In the genomic region with DNA sequence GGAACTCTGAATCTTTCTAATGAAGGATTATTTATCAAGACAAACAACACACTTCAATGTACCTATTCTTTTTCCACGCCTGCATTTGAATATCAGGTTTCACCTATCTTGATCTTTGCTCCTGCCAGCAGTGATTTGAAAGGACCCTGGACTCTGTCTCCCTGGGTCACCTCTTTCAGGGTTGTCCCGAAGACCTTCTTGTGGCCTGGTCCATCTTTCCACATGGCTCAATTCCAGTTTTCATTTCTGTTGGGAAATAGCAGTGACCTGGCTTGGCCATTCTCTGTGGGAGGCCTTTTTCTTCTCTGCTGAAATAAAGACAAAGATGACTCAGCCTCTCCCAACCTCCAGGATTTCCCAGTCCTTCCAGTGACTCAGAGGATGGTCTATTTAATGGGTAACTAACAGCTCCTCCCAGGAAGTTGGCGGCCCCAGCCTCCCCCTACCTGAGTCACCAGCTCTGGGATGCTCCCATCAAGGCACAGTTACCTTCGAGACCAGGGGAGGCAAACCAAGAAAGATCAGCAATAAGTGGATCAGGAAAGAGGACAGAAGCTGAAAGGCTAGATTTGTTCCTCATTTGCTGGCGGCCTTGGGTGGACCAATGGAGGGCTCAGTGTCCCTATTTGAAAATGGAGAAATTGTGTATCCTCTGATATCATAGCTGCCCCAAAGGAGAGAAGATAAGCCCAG, we compare ENCODE assay signal across 1 cellular context.
TF ChIP-seq lines count a peak whose summit lies in the region.

No MANE protein-coding gene starts in this region.

TF ChIP-seq in HepG2, 621 proteins besides CTCF, POLR2A, EP300 and RAD21 (continued from another document and continues in another):
- TF ChIP-seq, protein P1, sequence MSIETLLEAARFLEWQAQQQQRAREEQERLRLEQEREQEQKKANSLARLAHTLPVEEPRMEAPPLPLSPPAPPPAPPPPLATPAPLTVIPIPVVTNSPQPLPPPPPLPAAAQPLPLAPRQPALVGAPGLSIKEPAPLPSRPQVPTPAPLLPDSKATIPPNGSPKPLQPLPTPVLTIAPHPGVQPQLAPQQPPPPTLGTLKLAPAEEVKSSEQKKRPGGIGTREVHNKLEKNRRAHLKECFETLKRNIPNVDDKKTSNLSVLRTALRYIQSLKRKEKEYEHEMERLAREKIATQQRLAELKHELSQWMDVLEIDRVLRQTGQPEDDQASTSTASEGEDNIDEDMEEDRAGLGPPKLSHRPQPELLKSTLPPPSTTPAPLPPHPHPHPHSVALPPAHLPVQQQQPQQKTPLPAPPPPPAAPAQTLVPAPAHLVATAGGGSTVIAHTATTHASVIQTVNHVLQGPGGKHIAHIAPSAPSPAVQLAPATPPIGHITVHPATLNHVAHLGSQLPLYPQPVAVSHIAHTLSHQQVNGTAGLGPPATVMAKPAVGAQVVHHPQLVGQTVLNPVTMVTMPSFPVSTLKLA (IDR thresholded peaks at IDR 0.05), result 0 out of 2 replicates have a peak, but pooled peaks have one; percentile 7
- TF ChIP-seq AGO1 (IDR thresholded peaks at IDR 0.05; ENCODE audit: low read depth, low read length, poor library complexity, severe bottlenecking) (no peak), ZFYVE20 (CRISPR knock-in tag; IDR thresholded peaks at IDR 0.05; ENCODE audit: borderline replicate concordance, low read depth) (no peak), PAF1 (CRISPR knock-in tag; IDR thresholded peaks at IDR 0.05) (no peak), ZNF781 (CRISPR knock-in tag; IDR thresholded peaks at IDR 0.05; ENCODE audit: borderline replicate concordance, not compliant biosample characterization) (peak; percentile 82), ZNF441 (CRISPR knock-in tag; IDR thresholded peaks at IDR 0.05; ENCODE audit: borderline replicate concordance) (peak; percentile 69; the same call in 1 of the 2 replicates), ZNF205 (CRISPR knock-in tag; IDR thresholded peaks at IDR 0.05) (peak; percentile 50), CBX1 (IDR thresholded peaks at IDR 0.05; ENCODE audit: low read depth) (peak; percentile 53), ZNF879 (CRISPR knock-in tag; IDR thresholded peaks at IDR 0.05) (no peak), ZNF496 (CRISPR knock-in tag; IDR thresholded peaks at IDR 0.05; ENCODE audit: insufficient replicate concordance) (no peak), ZNF24 (IDR thresholded peaks at IDR 0.05) (peak; percentile 54), ONECUT2 (CRISPR knock-in tag; IDR thresholded peaks at IDR 0.05) (0 out of 2 replicates have a peak, but pooled peaks have one; percentile 12), GTF3A (CRISPR knock-in tag; conservative IDR thresholded peaks at IDR 0.05) (no peak), ZNF652 (CRISPR knock-in tag; IDR thresholded peaks at IDR 0.05; ENCODE audit: borderline replicate concordance, low read depth) (0 out of 2 replicates have a peak, but pooled peaks have one; percentile 10), ISX (CRISPR knock-in tag; conservative IDR thresholded peaks at IDR 0.05) (no peak), ZNF747 (CRISPR knock-in tag; IDR thresholded peaks at IDR 0.05; ENCODE audit: borderline replicate concordance) (peak; percentile 82; the same call in 1 of the 2 replicates), ZNF446 (CRISPR knock-in tag; IDR thresholded peaks at IDR 0.05) (no peak), HNF4A (CRISPR knock-in tag; IDR thresholded peaks at IDR 0.05) (peak; percentile 99), ZNF484 (CRISPR knock-in tag; IDR thresholded peaks at IDR 0.05; ENCODE audit: borderline replicate concordance, low read depth) (no peak), ZFP90 (CRISPR knock-in tag; IDR thresholded peaks at IDR 0.05; ENCODE audit: borderline replicate concordance) (no peak; the same call in 1 of the 2 replicates), GTF2F1 (IDR thresholded peaks at IDR 0.05; ENCODE audit: low read length) (no peak), SMAD3 (CRISPR knock-in tag; IDR thresholded peaks at IDR 0.05) (peak; percentile 94; the same call in 1 of the 2 replicates)
- TF ChIP-seq, protein P2, sequence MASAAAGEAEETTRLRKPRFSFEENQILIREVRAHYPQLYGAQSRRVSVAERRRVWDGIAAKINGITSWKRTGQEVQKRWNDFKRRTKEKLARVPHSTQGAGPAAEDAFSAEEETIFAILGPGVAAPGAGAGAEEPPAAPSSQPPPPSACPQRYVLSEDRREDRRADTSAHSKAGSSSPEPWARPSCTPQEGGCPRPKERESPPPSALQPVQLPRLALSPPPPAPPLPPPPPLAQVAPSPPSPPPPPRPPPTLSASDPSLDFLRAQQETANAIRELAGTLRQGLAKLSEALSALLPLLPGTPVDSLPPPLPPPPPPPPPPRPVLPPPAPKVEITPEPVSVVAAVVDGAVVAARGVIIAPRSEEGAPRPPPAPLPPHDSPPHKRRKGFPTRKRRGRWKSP (CRISPR knock-in tag; IDR thresholded peaks at IDR 0.05), result peak; percentile 82
- TF ChIP-seq, protein P3, sequence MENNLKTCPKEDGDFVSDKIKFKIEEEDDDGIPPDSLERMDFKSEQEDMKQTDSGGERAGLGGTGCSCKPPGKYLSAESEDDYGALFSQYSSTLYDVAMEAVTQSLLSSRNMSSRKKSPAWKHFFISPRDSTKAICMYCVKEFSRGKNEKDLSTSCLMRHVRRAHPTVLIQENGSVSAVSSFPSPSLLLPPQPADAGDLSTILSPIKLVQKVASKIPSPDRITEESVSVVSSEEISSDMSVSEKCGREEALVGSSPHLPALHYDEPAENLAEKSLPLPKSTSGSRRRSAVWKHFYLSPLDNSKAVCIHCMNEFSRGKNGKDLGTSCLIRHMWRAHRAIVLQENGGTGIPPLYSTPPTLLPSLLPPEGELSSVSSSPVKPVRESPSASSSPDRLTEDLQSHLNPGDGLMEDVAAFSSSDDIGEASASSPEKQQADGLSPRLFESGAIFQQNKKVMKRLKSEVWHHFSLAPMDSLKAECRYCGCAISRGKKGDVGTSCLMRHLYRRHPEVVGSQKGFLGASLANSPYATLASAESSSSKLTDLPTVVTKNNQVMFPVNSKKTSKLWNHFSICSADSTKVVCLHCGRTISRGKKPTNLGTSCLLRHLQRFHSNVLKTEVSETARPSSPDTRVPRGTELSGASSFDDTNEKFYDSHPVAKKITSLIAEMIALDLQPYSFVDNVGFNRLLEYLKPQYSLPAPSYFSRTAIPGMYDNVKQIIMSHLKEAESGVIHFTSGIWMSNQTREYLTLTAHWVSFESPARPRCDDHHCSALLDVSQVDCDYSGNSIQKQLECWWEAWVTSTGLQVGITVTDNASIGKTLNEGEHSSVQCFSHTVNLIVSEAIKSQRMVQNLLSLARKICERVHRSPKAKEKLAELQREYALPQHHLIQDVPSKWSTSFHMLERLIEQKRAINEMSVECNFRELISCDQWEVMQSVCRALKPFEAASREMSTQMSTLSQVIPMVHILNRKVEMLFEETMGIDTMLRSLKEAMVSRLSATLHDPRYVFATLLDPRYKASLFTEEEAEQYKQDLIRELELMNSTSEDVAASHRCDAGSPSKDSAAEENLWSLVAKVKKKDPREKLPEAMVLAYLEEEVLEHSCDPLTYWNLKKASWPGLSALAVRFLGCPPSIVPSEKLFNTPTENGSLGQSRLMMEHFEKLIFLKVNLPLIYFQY (CRISPR knock-in tag; IDR thresholded peaks at IDR 0.05; ENCODE audit: borderline replicate concordance), result peak; percentile 79; the same call in 1 of the 2 replicates
- TF ChIP-seq, protein P4, sequence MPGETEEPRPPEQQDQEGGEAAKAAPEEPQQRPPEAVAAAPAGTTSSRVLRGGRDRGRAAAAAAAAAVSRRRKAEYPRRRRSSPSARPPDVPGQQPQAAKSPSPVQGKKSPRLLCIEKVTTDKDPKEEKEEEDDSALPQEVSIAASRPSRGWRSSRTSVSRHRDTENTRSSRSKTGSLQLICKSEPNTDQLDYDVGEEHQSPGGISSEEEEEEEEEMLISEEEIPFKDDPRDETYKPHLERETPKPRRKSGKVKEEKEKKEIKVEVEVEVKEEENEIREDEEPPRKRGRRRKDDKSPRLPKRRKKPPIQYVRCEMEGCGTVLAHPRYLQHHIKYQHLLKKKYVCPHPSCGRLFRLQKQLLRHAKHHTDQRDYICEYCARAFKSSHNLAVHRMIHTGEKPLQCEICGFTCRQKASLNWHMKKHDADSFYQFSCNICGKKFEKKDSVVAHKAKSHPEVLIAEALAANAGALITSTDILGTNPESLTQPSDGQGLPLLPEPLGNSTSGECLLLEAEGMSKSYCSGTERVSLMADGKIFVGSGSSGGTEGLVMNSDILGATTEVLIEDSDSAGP (CRISPR knock-in tag; IDR thresholded peaks at IDR 0.05; ENCODE audit: borderline replicate concordance), result no peak; the same call in 1 of the 2 replicates
- TF ChIP-seq, protein P5, sequence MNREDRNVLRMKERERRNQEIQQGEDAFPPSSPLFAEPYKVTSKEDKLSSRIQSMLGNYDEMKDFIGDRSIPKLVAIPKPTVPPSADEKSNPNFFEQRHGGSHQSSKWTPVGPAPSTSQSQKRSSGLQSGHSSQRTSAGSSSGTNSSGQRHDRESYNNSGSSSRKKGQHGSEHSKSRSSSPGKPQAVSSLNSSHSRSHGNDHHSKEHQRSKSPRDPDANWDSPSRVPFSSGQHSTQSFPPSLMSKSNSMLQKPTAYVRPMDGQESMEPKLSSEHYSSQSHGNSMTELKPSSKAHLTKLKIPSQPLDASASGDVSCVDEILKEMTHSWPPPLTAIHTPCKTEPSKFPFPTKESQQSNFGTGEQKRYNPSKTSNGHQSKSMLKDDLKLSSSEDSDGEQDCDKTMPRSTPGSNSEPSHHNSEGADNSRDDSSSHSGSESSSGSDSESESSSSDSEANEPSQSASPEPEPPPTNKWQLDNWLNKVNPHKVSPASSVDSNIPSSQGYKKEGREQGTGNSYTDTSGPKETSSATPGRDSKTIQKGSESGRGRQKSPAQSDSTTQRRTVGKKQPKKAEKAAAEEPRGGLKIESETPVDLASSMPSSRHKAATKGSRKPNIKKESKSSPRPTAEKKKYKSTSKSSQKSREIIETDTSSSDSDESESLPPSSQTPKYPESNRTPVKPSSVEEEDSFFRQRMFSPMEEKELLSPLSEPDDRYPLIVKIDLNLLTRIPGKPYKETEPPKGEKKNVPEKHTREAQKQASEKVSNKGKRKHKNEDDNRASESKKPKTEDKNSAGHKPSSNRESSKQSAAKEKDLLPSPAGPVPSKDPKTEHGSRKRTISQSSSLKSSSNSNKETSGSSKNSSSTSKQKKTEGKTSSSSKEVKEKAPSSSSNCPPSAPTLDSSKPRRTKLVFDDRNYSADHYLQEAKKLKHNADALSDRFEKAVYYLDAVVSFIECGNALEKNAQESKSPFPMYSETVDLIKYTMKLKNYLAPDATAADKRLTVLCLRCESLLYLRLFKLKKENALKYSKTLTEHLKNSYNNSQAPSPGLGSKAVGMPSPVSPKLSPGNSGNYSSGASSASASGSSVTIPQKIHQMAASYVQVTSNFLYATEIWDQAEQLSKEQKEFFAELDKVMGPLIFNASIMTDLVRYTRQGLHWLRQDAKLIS (CRISPR knock-in tag; IDR thresholded peaks at IDR 0.05), result no peak
- TF ChIP-seq, protein P6, sequence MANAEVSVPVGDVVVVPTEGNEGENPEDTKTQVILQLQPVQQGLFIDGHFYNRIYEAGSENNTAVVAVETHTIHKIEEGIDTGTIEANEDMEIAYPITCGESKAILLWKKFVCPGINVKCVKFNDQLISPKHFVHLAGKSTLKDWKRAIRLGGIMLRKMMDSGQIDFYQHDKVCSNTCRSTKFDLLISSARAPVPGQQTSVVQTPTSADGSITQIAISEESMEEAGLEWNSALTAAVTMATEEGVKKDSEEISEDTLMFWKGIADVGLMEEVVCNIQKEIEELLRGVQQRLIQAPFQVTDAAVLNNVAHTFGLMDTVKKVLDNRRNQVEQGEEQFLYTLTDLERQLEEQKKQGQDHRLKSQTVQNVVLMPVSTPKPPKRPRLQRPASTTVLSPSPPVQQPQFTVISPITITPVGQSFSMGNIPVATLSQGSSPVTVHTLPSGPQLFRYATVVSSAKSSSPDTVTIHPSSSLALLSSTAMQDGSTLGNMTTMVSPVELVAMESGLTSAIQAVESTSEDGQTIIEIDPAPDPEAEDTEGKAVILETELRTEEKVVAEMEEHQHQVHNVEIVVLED (CRISPR knock-in tag; IDR thresholded peaks at IDR 0.05; ENCODE audit: borderline replicate concordance), result no peak
- TF ChIP-seq, protein P7, sequence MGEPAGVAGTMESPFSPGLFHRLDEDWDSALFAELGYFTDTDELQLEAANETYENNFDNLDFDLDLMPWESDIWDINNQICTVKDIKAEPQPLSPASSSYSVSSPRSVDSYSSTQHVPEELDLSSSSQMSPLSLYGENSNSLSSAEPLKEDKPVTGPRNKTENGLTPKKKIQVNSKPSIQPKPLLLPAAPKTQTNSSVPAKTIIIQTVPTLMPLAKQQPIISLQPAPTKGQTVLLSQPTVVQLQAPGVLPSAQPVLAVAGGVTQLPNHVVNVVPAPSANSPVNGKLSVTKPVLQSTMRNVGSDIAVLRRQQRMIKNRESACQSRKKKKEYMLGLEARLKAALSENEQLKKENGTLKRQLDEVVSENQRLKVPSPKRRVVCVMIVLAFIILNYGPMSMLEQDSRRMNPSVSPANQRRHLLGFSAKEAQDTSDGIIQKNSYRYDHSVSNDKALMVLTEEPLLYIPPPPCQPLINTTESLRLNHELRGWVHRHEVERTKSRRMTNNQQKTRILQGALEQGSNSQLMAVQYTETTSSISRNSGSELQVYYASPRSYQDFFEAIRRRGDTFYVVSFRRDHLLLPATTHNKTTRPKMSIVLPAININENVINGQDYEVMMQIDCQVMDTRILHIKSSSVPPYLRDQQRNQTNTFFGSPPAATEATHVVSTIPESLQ (CRISPR knock-in tag; conservative IDR thresholded peaks at IDR 0.05), result no peak
- TF ChIP-seq, protein P8, sequence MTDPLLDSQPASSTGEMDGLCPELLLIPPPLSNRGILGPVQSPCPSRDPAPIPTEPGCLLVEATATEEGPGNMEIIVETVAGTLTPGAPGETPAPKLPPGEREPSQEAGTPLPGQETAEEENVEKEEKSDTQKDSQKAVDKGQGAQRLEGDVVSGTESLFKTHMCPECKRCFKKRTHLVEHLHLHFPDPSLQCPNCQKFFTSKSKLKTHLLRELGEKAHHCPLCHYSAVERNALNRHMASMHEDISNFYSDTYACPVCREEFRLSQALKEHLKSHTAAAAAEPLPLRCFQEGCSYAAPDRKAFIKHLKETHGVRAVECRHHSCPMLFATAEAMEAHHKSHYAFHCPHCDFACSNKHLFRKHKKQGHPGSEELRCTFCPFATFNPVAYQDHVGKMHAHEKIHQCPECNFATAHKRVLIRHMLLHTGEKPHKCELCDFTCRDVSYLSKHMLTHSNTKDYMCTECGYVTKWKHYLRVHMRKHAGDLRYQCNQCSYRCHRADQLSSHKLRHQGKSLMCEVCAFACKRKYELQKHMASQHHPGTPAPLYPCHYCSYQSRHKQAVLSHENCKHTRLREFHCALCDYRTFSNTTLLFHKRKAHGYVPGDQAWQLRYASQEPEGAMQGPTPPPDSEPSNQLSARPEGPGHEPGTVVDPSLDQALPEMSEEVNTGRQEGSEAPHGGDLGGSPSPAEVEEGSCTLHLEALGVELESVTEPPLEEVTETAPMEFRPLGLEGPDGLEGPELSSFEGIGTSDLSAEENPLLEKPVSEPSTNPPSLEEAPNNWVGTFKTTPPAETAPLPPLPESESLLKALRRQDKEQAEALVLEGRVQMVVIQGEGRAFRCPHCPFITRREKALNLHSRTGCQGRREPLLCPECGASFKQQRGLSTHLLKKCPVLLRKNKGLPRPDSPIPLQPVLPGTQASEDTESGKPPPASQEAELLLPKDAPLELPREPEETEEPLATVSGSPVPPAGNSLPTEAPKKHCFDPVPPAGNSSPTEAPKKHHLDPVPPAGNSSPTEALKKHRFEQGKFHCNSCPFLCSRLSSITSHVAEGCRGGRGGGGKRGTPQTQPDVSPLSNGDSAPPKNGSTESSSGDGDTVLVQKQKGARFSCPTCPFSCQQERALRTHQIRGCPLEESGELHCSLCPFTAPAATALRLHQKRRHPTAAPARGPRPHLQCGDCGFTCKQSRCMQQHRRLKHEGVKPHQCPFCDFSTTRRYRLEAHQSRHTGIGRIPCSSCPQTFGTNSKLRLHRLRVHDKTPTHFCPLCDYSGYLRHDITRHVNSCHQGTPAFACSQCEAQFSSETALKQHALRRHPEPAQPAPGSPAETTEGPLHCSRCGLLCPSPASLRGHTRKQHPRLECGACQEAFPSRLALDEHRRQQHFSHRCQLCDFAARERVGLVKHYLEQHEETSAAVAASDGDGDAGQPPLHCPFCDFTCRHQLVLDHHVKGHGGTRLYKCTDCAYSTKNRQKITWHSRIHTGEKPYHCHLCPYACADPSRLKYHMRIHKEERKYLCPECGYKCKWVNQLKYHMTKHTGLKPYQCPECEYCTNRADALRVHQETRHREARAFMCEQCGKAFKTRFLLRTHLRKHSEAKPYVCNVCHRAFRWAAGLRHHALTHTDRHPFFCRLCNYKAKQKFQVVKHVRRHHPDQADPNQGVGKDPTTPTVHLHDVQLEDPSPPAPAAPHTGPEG (CRISPR knock-in tag; IDR thresholded peaks at IDR 0.05), result no peak
